18 cellular contexts compared by ENCODE assay signal in genomic region chr18:50651334-50651733, GRCh38.
DNase-seq lines count a peak whose midpoint lies in the region; ATAC-seq and TF ChIP-seq lines count a peak whose summit lies in the region.
"Had no signal": no experiment of that assay in that cellular context is flagged by ENCODE, and none has a peak within 500 bp of the region (broad histone marks: within the 10 kb centered on the region; RNA-seq: fewer than 3 reads in every experiment).

No MANE protein-coding gene starts in this region.

- H3K36me3 ChIP-seq in gastroesophageal sphincter: no peaks in the 10 kb centered on the region
- H3K36me3 ChIP-seq in rectal smooth muscle tissue (ENCODE audit: control insufficient read depth, insufficient read depth, low read length): no peaks in the 10 kb centered on the region

- no peaks in the 10 kb centered on the region for H3K27me3 ChIP-seq in gastroesophageal sphincter
- H3K27me3 ChIP-seq in rectal smooth muscle tissue (ENCODE audit: control insufficient read depth, insufficient read depth, low read length): no peaks in the 10 kb centered on the region

- 79 to 80% methylated on average over 3 to 4 of the region's 7 CpGs for WGBS in gastroesophageal sphincter (ENCODE audit: low coverage in 1 of 2), 2 donors

- H3K4me1 ChIP-seq in gastroesophageal sphincter (peaks cover 3 to 72% (median 24%) of the 10 kb centered on the region in 3 donors), rectal smooth muscle tissue (ENCODE audit: control insufficient read depth, insufficient read depth, low read length) (peaks cover 62% of the 10 kb centered on the region)

- TF ChIP-seq EP300 in gastroesophageal sphincter (IDR thresholded peaks at IDR 0.05): no peak

- DNase-seq in ELF-1 (ENCODE audit: low read depth, low spot score): peak; percentile 30
- peak; percentile 58 for DNase-seq in MV-4-11 (lab: John Stamatoyannopoulos, UW)
- no peak for DNase-seq in SHP77 (lab: John Stamatoyannopoulos, UW)
- DNase-seq: Calu3; CD4-positive, alpha-beta T cell; NCI-H1105; NCI-H187 treated with DMSO at 0.1 percent for 48 hours; NCI-H446; NCI-H748 treated with DMSO at 0.1 percent for 48 hours; SIG-M5 had no signal

- no peaks in the 10 kb centered on the region for H3K9me3 ChIP-seq in gastroesophageal sphincter

- H3K9ac ChIP-seq in rectal smooth muscle tissue (ENCODE audit: low read length): no peak overlapping the region

- H3K4me3 ChIP-seq in gastroesophageal sphincter: no peak overlapping the region
- no peak overlapping the region for H3K4me3 ChIP-seq in rectal smooth muscle tissue (ENCODE audit: low read length)
- H3K4me3 ChIP-seq: GM12878, K562 had no signal

- ATAC-seq in gastroesophageal sphincter (no peak), HG02970 (IDR thresholded peaks at IDR 0.05; ENCODE audit: low FRiP score, unreplicated experiment) (no peak), GM21423 (IDR thresholded peaks at IDR 0.05; ENCODE audit: unreplicated experiment) (no peak)
- ATAC-seq: GM12878, HCT116, K562, Panc1 had no signal

- H3K27ac ChIP-seq in gastroesophageal sphincter (peak overlapping the region in 3 of 4 donors; percentile 83 to 88 (median 83)), rectal smooth muscle tissue (ENCODE audit: low read depth, low read length) (peak overlapping the region; percentile 97)

- no peak for TF ChIP-seq CTCF in gastroesophageal sphincter (IDR thresholded peaks at IDR 0.05)

- TF ChIP-seq POLR2A in gastroesophageal sphincter (IDR thresholded peaks at IDR 0.05): no peak

Comparison
In these comparisons a context has a peak if more than half of its experiments do, and no peak if none do; other contexts are left out.
1. DNase-seq: peak in ELF-1 (single experiment) and MV-4-11 (single experiment); none in SHP77 (0 of 2).